Comparison of ENCODE assay signal across 5 cellular contexts in the genomic region with DNA sequence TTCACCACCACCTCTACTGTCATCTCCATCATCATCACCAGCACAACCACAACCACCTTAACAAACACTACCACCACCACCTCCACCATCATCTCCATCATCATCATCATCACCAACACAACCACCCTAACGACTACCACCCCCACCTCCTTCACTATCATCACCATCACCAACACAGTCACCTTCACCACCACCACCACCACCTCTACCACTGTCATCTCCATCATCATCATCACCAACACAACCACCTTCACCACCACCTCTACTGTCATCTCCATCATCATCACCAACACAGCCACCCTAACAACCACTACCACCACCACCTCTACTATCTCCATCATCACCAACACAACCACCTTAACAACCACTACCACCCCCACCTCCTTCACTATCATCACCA.
DNase-seq lines count a peak whose midpoint lies in the region; ATAC-seq, FAIRE-seq and TF ChIP-seq lines count a peak whose summit lies in the region.
"Not testable (repeated sequence)": the region's sequence is repeated elsewhere in the genome, so short reads cannot be mapped to it uniquely, and the experiment has no call there.

No MANE protein-coding gene starts in this region.

- not testable (repeated sequence) for H3K36me3 Mint-ChIP-seq in natural killer cell

- not testable (repeated sequence) for H3K18ac ChIP-seq in IMR-90 (ENCODE audit: low read depth, low read length)

- H3K9me1 ChIP-seq in IMR-90 (ENCODE audit: insufficient read depth, low read length) = not testable (repeated sequence)

- not testable (repeated sequence) for H3K4me3 Mint-ChIP-seq in natural killer cell

- not testable (repeated sequence) for H3K9ac ChIP-seq in IMR-90 (ENCODE audit: low read depth, low read length); kidney (ENCODE audit: low read length in 2 of 2)

- not testable (repeated sequence) for H4K8ac ChIP-seq in IMR-90 (ENCODE audit: low read depth in 2 of 2, low read length in 2 of 2)

- not testable (repeated sequence) for ATAC-seq in IMR-90 (ENCODE audit: low read depth)
- ATAC-seq in natural killer cell = peak in 2 of 3 donors; percentile 21 to 29

- H2BK20ac ChIP-seq in IMR-90 (ENCODE audit: low read depth, low read length) = not testable (repeated sequence)

- not testable (repeated sequence) for H3K79me1 ChIP-seq in IMR-90 (ENCODE audit: low read depth in 1 of 2, low read length in 2 of 2)

- not testable (repeated sequence) for H3K27ac Mint-ChIP-seq in natural killer cell

- not testable (repeated sequence) for H3K27me3 Mint-ChIP-seq in natural killer cell (ENCODE audit: low read depth in 2 of 2)

- not testable (repeated sequence) for H3K27me3 ChIP-seq in IMR-90 (ENCODE audit: control insufficient read depth, insufficient read depth, low read length); bronchial epithelial cell (ENCODE audit: control insufficient read depth, insufficient read depth, low read length)

- H2AK5ac ChIP-seq in IMR-90 (ENCODE audit: low read depth, low read length) = not testable (repeated sequence)

- CTCF ChIA-PET in IMR-90 (lab: Yijun Ruan, JAX) = not testable (repeated sequence)

- H3K14ac ChIP-seq in IMR-90 (replicated peaks; ENCODE audit: low read depth, low read length) = not testable (repeated sequence)

- not testable (repeated sequence) for H2AFZ ChIP-seq in IMR-90 (replicated peaks; ENCODE audit: low read length, poor library complexity)

- dilution Hi-C loops in IMR-90 (cut with HindIII; ENCODE audit: low sequenced_read_pairs, unreplicated experiment) = not testable (repeated sequence)

- BruUV-seq in IMR-90 (replicated peaks; lab: Mats Ljungman, UMichigan) = TSS peak; percentile 17

- H2BK15ac ChIP-seq in IMR-90 (ENCODE audit: low read depth, low read length) = not testable (repeated sequence)

- not testable (repeated sequence) for TF ChIP-seq POLR2A in GM12891 (IDR thresholded peaks at IDR 0.05; ENCODE audit: low read depth, low read length); IMR-90 (IDR thresholded peaks at IDR 0.05; ENCODE audit: low read depth, low read length)

- not testable (repeated sequence) for H3K9me3 Mint-ChIP-seq in natural killer cell

- H3K4me2 ChIP-seq in IMR-90 (ENCODE audit: low read depth, low read length) = not testable (repeated sequence)

- H3K23ac ChIP-seq in IMR-90 (ENCODE audit: low read depth, low read length) = not testable (repeated sequence)

- H3K4me1 ChIP-seq in IMR-90 (ENCODE audit: control insufficient read depth, insufficient read depth, low read length); kidney (ENCODE audit: control insufficient read depth in 1 of 2, insufficient read depth in 1 of 2, low read depth in 1 of 2, low read length in 2 of 2): not testable (repeated sequence)

- not testable (repeated sequence) for H3K9me3 ChIP-seq in IMR-90 (ENCODE audit: control insufficient read depth, insufficient read depth, low read length); kidney (ENCODE audit: control insufficient read depth in 1 of 2, low read length in 2 of 2)

- POLR2A ChIA-PET in IMR-90 (lab: Charles Lee; ENCODE audit: unreplicated experiment) = not testable (repeated sequence)

- intact Hi-C loops in IMR-90 (cut with micrococcal nuclease); kidney (cut with DNase I); natural killer cell (cut with micrococcal nuclease): not testable (repeated sequence)

- not testable (repeated sequence) for H4K20me1 ChIP-seq in IMR-90 (ENCODE audit: insufficient read depth, low read length)

- no CpG with 5 or more reads among the region's 1 CpG for WGBS in IMR-90 (ENCODE audit: extremely low coverage in 2 of 2, insufficient read length in 1 of 2), 2 experiments

- TF ChIP-seq RAD21 in IMR-90 (IDR thresholded peaks at IDR 0.05; ENCODE audit: low read length) = not testable (repeated sequence)

- H3K4me1 Mint-ChIP-seq in natural killer cell = not testable (repeated sequence)

- not testable (repeated sequence) for H2AK9ac ChIP-seq in IMR-90 (replicated peaks; ENCODE audit: low read depth, low read length, poor library complexity)

- in situ Hi-C loops in IMR-90 (cut with MboI; ENCODE audit: low sequenced_read_pairs) = not testable (repeated sequence)

- not testable (repeated sequence) for H4K5ac ChIP-seq in IMR-90 (ENCODE audit: low read depth, low read length)

- not testable (repeated sequence) for H3K4me3 ChIP-seq in IMR-90 (ENCODE audit: insufficient read depth, low read depth, low read length); bronchial epithelial cell (ENCODE audit: low read depth, low read length); kidney (ENCODE audit: low read length in 2 of 2)

- peak; percentile 88 for FAIRE-seq in GM12891 (lab: Jason Lieb, UNC)
- FAIRE-seq in bronchial epithelial cell (lab: Jason Lieb, UNC) = peak; percentile 79
- not testable (repeated sequence) for FAIRE-seq in kidney (lab: Jason Lieb, UNC)

- not testable (repeated sequence) for H3K4ac ChIP-seq in IMR-90 (ENCODE audit: low read depth, low read length)

- not testable (repeated sequence) for H3K56ac ChIP-seq in IMR-90 (ENCODE audit: extremely low read depth, insufficient read depth, low read length)

- not testable (repeated sequence) for H4K91ac ChIP-seq in IMR-90 (ENCODE audit: insufficient read depth, low read depth, low read length)

- H3K36me3 ChIP-seq in IMR-90 (ENCODE audit: control insufficient read depth, insufficient read depth, low read length) = peaks cover 11% of the 10 kb centered on the region
- H3K36me3 ChIP-seq in bronchial epithelial cell (ENCODE audit: control insufficient read depth, insufficient read depth, low read length); kidney (ENCODE audit: control insufficient read depth in 1 of 2, insufficient read depth in 2 of 2, low read length in 2 of 2): not testable (repeated sequence)

- H3K27ac ChIP-seq in IMR-90 (ENCODE audit: insufficient read depth, low read length); kidney (ENCODE audit: low read depth in 2 of 2, low read length in 2 of 2): not testable (repeated sequence)

- not testable (repeated sequence) for DNase-seq in GM12891 (ENCODE audit: insufficient read length, low spot score); IMR-90; bronchial epithelial cell (ENCODE audit: low read depth)
- DNase-seq in kidney (peak; percentile 3), natural killer cell (peak; percentile 24)

- H2BK5ac ChIP-seq in IMR-90 (ENCODE audit: low read depth, low read length, poor library complexity, severe bottlenecking) = not testable (repeated sequence)

- not testable (repeated sequence) for TF ChIP-seq CTCF in IMR-90 (conservative IDR thresholded peaks at IDR 0.05; ENCODE audit: low read depth, low read length); bronchial epithelial cell (IDR thresholded peaks at IDR 0.05; ENCODE audit: insufficient read depth, low read length, severe bottlenecking); kidney (IDR thresholded peaks at IDR 0.05; ENCODE audit: borderline replicate concordance, extremely low read depth, insufficient read depth); natural killer cell (IDR thresholded peaks at IDR 0.05)

- not testable (repeated sequence) for H2BK120ac ChIP-seq in IMR-90 (ENCODE audit: low read depth, low read length)
